ENCODE assay signal across 11 cellular contexts in the genomic region with DNA sequence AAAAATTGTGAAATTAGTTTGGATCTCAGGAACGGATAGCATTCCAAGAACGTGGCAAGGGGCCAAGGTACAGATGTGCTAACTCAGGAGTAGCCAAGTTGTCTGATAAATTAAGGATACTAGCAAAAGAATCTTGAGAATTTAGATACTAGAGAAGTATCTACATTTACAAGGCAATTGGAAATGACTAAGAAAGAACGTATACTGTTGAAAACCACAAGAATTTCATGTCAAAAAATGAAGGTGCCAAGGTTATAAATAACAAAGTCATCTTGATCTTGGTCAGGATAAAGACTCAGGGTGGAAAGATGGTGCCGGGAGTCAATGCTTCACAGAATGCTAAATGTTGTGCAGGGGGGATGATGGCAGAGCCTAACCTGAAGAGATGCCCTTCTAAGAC. TPM values are rescaled to one million over a fixed set of nuclear protein-coding genes. Genes with fewer than 3 reads are reported as not detected.
DNase-seq lines count a peak whose midpoint lies in the region; ATAC-seq, FAIRE-seq and TF ChIP-seq lines count a peak whose summit lies in the region.
"Had no signal": no experiment of that assay in that cellular context is flagged by ENCODE, and none has a peak within 500 bp of the region (broad histone marks: within the 10 kb centered on the region; RNA-seq: fewer than 3 reads in every experiment).

No MANE protein-coding gene starts in this region.

- H3K4me1 Mint-ChIP-seq in activated naive CD8-positive, alpha-beta T cell treated with anti-CD3 and anti-CD28 coated beads, Interleukin-2, amount 50 U/mL, for 24 hours = peaks cover 55% of the 10 kb centered on the region

- dilution Hi-C loops in keratinocyte (cut with MboI; ENCODE audit: extremely low pct_ligation_motif_present, low sequenced_read_pairs) = no loop called here

- H3K4me1 ChIP-seq in keratinocyte (ENCODE audit: control insufficient read depth, extremely low read depth, insufficient read depth, low read length) = no peaks in the 10 kb centered on the region

- no peak overlapping the region for H2AFZ ChIP-seq in keratinocyte (ENCODE audit: control insufficient read depth, low read length)

- in situ Hi-C loops in GM13977 (cut with MboI; ENCODE audit: low pct_unique_long_range_greater_than_20kb, low sequenced_read_pairs, unreplicated experiment) = no loop called here

- no peaks in the 10 kb centered on the region for H3K27me3 Mint-ChIP-seq in activated naive CD8-positive, alpha-beta T cell treated with anti-CD3 and anti-CD28 coated beads, Interleukin-2, amount 50 U/mL, for 24 hours

- no peaks in the 10 kb centered on the region for H4K20me1 ChIP-seq in keratinocyte (ENCODE audit: control insufficient read depth, extremely low read depth, insufficient read depth, low read length)

- H3K4me2 ChIP-seq in keratinocyte (ENCODE audit: control insufficient read depth, extremely low read depth, insufficient read depth, low read depth, low read length) = no peak overlapping the region

- DNase-seq in AG10803 (ENCODE audit: low read depth) (peak; percentile 99), HCEC 1CT (peak; percentile 96), keratinocyte (ENCODE audit: low read depth, low spot score) (peak; percentile 38), NCI-H446 (lab: John Stamatoyannopoulos, UW) (no peak), cerebellar cortex (ENCODE audit: low spot score) (no peak), GM13977 (ENCODE audit: low spot score) (no peak)
- peak; percentile 20 for DNase-seq in activated naive CD8-positive, alpha-beta T cell treated with anti-CD3 and anti-CD28 coated beads, Interleukin-2, amount 50 U/mL, for 24 hours
- DNase-seq: cerebellar nuclear complex, NCI-H69, retina had no signal

- H3K9ac ChIP-seq in keratinocyte (ENCODE audit: control insufficient read depth, extremely low read depth, insufficient read depth, low read length) = no peak overlapping the region

- H3K27ac Mint-ChIP-seq in activated naive CD8-positive, alpha-beta T cell treated with anti-CD3 and anti-CD28 coated beads, Interleukin-2, amount 50 U/mL, for 24 hours = peak overlapping the region; percentile 55

- H3K36me3 Mint-ChIP-seq in activated naive CD8-positive, alpha-beta T cell treated with anti-CD3 and anti-CD28 coated beads, Interleukin-2, amount 50 U/mL, for 24 hours (ENCODE audit: low read depth) = peaks cover 13% of the 10 kb centered on the region

- H3K36me3 ChIP-seq in keratinocyte (ENCODE audit: control insufficient read depth in 2 of 2, extremely low read depth in 1 of 2, insufficient read depth in 2 of 2, low read length in 2 of 2) = no peaks in the 10 kb centered on the region

- no peak overlapping the region for H3K4me3 Mint-ChIP-seq in activated naive CD8-positive, alpha-beta T cell treated with anti-CD3 and anti-CD28 coated beads, Interleukin-2, amount 50 U/mL, for 24 hours

- no peak overlapping the region for H3K4me3 ChIP-seq in AG10803 (ENCODE audit: low read length)
- H3K4me3 ChIP-seq in keratinocyte (ENCODE audit: control insufficient read depth in 2 of 3, extremely low read depth in 1 of 3, insufficient read depth in 2 of 3, low read depth in 1 of 3, low read length in 3 of 3) = no peak overlapping the region

- H3K9me1 ChIP-seq in keratinocyte (ENCODE audit: control insufficient read depth, extremely low read depth, insufficient read depth, low read length) = no peaks in the 10 kb centered on the region

- peaks cover 23% of the 10 kb centered on the region for H3K9me3 Mint-ChIP-seq in activated naive CD8-positive, alpha-beta T cell treated with anti-CD3 and anti-CD28 coated beads, Interleukin-2, amount 50 U/mL, for 24 hours

- TF ChIP-seq CTCF in AG10803 (conservative IDR thresholded peaks at IDR 0.05; ENCODE audit: low read length) (no peak), keratinocyte (optimal IDR thresholded peaks at IDR 0.05 in 1 of 3, IDR thresholded peaks at IDR 0.05 in 1 of 3, conservative IDR thresholded peaks at IDR 0.05 in 1 of 3; ENCODE audit: extremely low read depth in 1 of 3, insufficient read depth in 2 of 3, low read length in 3 of 3) (no peak), GM13977 (IDR thresholded peaks at IDR 0.05; ENCODE audit: extremely low read depth, insufficient read depth, missing control alignments) (no peak)

- H3K79me2 ChIP-seq in keratinocyte (ENCODE audit: control insufficient read depth, insufficient read depth, low read length) = no peaks in the 10 kb centered on the region

- peak; percentile 83 for ATAC-seq in activated naive CD8-positive, alpha-beta T cell treated with anti-CD3 and anti-CD28 coated beads, Interleukin-2, amount 50 U/mL, for 24 hours
- no peak for ATAC-seq in GM18519 (IDR thresholded peaks at IDR 0.05; ENCODE audit: low FRiP score, unreplicated experiment)

- H3K27ac ChIP-seq in keratinocyte (ENCODE audit: control insufficient read depth, insufficient read depth, low read length) = no peak overlapping the region

- peak; percentile 20 for FAIRE-seq in keratinocyte (lab: Jason Lieb, UNC)

- H3K9me3 ChIP-seq in keratinocyte (ENCODE audit: control insufficient read depth, low read depth, low read length) = peaks cover 4% of the 10 kb centered on the region

- no peaks in the 10 kb centered on the region for H3K27me3 ChIP-seq in keratinocyte (ENCODE audit: control insufficient read depth, extremely low read depth, insufficient read depth, low read length)

RNA-seq across cellular contexts. Expression of a gene that starts 19.2 kb away (rescaled TPM):
- polyA plus RNA-seq in keratinocyte = not detected in 3 replicates
- polyA plus RNA-seq in keratinocyte (2011; ENCODE audit: low read depth) = not detected
- polyA plus RNA-seq in keratinocyte (2011; cell fraction: cytosol; rRNA removed) = not detected in 2 replicates
- not detected in 2 replicates for polyA plus RNA-seq in keratinocyte (2011; cell fraction: nucleus; rRNA removed)
- polyA plus RNA-seq in keratinocyte (2012; ENCODE audit: low replicate concordance) = not detected in 2 replicates
- polyA minus RNA-seq in keratinocyte = not detected in 3 replicates
- not detected for polyA minus RNA-seq in keratinocyte (2011; cell fraction: cytosol; rRNA and poly(A)+ RNA removed)
- not detected in 2 replicates for polyA minus RNA-seq in keratinocyte (2011; cell fraction: nucleus; rRNA and poly(A)+ RNA removed)

Comparison
In these comparisons a context has a peak if more than half of its experiments do, and no peak if none do; other contexts are left out.
1. DNase-seq: peak in AG10803 (single experiment), HCEC 1CT (single experiment), activated naive CD8-positive, alpha-beta T cell treated with anti-CD3 and anti-CD28 coated beads, Interleukin-2, amount 50 U/mL, for 24 hours (single experiment) and keratinocyte (single experiment); none in NCI-H446 (0 of 2), cerebellar cortex (single experiment) and GM13977 (single experiment).